Comparison of ENCODE assay signal across 19 cellular contexts in genomic region chr4:15489551-15489950, GRCh38. TPM values are rescaled to one million over a fixed set of nuclear protein-coding genes. Genes with fewer than 3 reads are reported as not detected.
"Had no signal": no experiment of that assay in that cellular context is flagged by ENCODE, and none has a peak within 500 bp of the region (broad histone marks: within the 10 kb centered on the region; RNA-seq: fewer than 3 reads in every experiment).

No MANE protein-coding gene starts in this region.

- H3K4me3 Mint-ChIP-seq: activated naive CD4-positive, alpha-beta T cell treated with anti-CD3 and anti-CD28 coated beads, Interleukin-2, amount 50 U/mL, for 24 hours; endodermal cell; naive thymus-derived CD4-positive, alpha-beta T cell; stimulated activated memory B cell treated with anti-CD40 and anti-IgM and Interleukin-4, amounts not matched to agents 10 μg/mL and 1 μg/mL and 100 μg/mL, for 72 hours had no signal

- H3K27me3 ChIP-seq: pancreas, right lobe of liver, upper lobe of left lung had no signal

- H3K4me3 ChIP-seq: mucosa of descending colon, pancreas, right lobe of liver, smooth muscle cell, thoracic aorta, upper lobe of left lung had no signal

- H3K4me1 Mint-ChIP-seq: activated naive CD4-positive, alpha-beta T cell treated with anti-CD3 and anti-CD28 coated beads, Interleukin-2, amount 50 U/mL, for 24 hours; endodermal cell; naive thymus-derived CD4-positive, alpha-beta T cell; stimulated activated memory B cell treated with anti-CD40 and anti-IgM and Interleukin-4, amounts not matched to agents 10 μg/mL and 1 μg/mL and 100 μg/mL, for 72 hours had no signal

- H3K27ac ChIP-seq: pancreas, right lobe of liver, thoracic aorta, upper lobe of left lung, VCaP had no signal

- ATAC-seq: left lobe of liver; mucosa of descending colon; naive thymus-derived CD4-positive, alpha-beta T cell; pancreas; right lobe of liver; stimulated activated memory B cell treated with anti-CD40 and anti-IgM and Interleukin-4, amounts not matched to agents 10 μg/mL and 1 μg/mL and 100 μg/mL, for 72 hours had no signal

- DNase-seq: activated CD4-positive, alpha-beta T cell treated with anti-CD3 and anti-CD28 coated beads for 1 hour; activated CD4-positive, alpha-beta T cell treated with anti-CD3 and anti-CD28 coated beads, Interleukin-2, amount 50 U/mL, for 48 hours; activated gamma-delta T cell; endodermal cell; glutamatergic neuron; kidney; mucosa of descending colon; naive thymus-derived CD4-positive, alpha-beta T cell; pancreas; right lobe of liver; stimulated activated CD4-positive, alpha-beta T cell treated with anti-CD3 and anti-CD28 coated beads, Interleukin-4, amount 100 ng/mL, for 4 hours; upper lobe of left lung had no signal

- H3K4me1 ChIP-seq: pancreas, right lobe of liver, upper lobe of left lung had no signal

- H3K27ac Mint-ChIP-seq: activated naive CD4-positive, alpha-beta T cell treated with anti-CD3 and anti-CD28 coated beads, Interleukin-2, amount 50 U/mL, for 24 hours; endodermal cell; naive thymus-derived CD4-positive, alpha-beta T cell; stimulated activated memory B cell treated with anti-CD40 and anti-IgM and Interleukin-4, amounts not matched to agents 10 μg/mL and 1 μg/mL and 100 μg/mL, for 72 hours had no signal

- H3K27me3 Mint-ChIP-seq: activated naive CD4-positive, alpha-beta T cell treated with anti-CD3 and anti-CD28 coated beads, Interleukin-2, amount 50 U/mL, for 24 hours; stimulated activated memory B cell treated with anti-CD40 and anti-IgM and Interleukin-4, amounts not matched to agents 10 μg/mL and 1 μg/mL and 100 μg/mL, for 72 hours had no signal

- H3K9me3 ChIP-seq: mucosa of descending colon, pancreas, right lobe of liver had no signal

- H3K36me3 ChIP-seq: pancreas, right lobe of liver had no signal

RNA-seq across cellular contexts. Expression of gene CC2D2A, which starts 19.9 kb away (rescaled TPM):
- total RNA-seq: T-helper 1 cell treated with Interleukin-12 subunit alpha and Interleukin-12 subunit beta and Interleukin-4 antibody, amounts not matched to agents 30 ng/mL and 1 ng/mL, for 36 hours had no signal
